Comparison of ENCODE assay signal across 1 cellular context in genomic region chr17:31383488-31383887, GRCh38. TPM values are rescaled to one million over a fixed set of nuclear protein-coding genes. Genes with fewer than 3 reads are reported as not detected.
"Had no signal": no experiment of that assay in that cellular context is flagged by ENCODE, and none has a peak within 500 bp of the region (broad histone marks: within the 10 kb centered on the region; RNA-seq: fewer than 3 reads in every experiment).

No MANE protein-coding gene starts in this region.

RNA-seq across cellular contexts. Expression of gene RAB11FIP4, which starts 8.0 kb away (rescaled TPM):
- total RNA-seq: dermis microvascular lymphatic vessel endothelial cell had no signal
